In genomic region chrX:39850630-39851152, GRCh38 we compare ENCODE assay signal across 10 cellular contexts.
DNase-seq lines count a peak whose midpoint lies in the region; ATAC-seq and TF ChIP-seq lines count a peak whose summit lies in the region.
"Had no signal": no experiment of that assay in that cellular context is flagged by ENCODE, and none has a peak within 500 bp of the region (broad histone marks: within the 10 kb centered on the region; RNA-seq: fewer than 3 reads in every experiment).

No MANE protein-coding gene starts in this region.

- ATAC-seq in stimulated activated naive CD8-positive, alpha-beta T cell treated with anti-CD3 and anti-CD28 coated beads, Interleukin-15, amount 100 ng/mL, for 72 hours, result no peak
- ATAC-seq in stimulated activated naive CD8-positive, alpha-beta T cell treated with anti-CD3 and anti-CD28 coated beads, Interleukin-15, Interleukin-2, amounts not matched to agents 100 U/mL and 50 U/mL, for 24 hours, result no peak
- ATAC-seq in GM21423 (IDR thresholded peaks at IDR 0.05; ENCODE audit: unreplicated experiment), result no peak
- no peak for ATAC-seq in GM19035 (IDR thresholded peaks at IDR 0.05; ENCODE audit: unreplicated experiment)

- H3K4me1 Mint-ChIP-seq in stimulated activated naive CD8-positive, alpha-beta T cell treated with anti-CD3 and anti-CD28 coated beads, Interleukin-15, amount 100 ng/mL, for 72 hours, result peaks cover 51% of the 10 kb centered on the region

- no peak overlapping the region for H3K27ac Mint-ChIP-seq in stimulated activated naive CD8-positive, alpha-beta T cell treated with anti-CD3 and anti-CD28 coated beads, Interleukin-15, amount 100 ng/mL, for 72 hours

- DNase-seq in stimulated activated naive CD8-positive, alpha-beta T cell treated with anti-CD3 and anti-CD28 coated beads, Interleukin-15, amount 100 ng/mL, for 72 hours, result peak in 1 of 2 donors; percentile 47
- no peak for DNase-seq in stimulated activated naive CD8-positive, alpha-beta T cell treated with anti-CD3 and anti-CD28 coated beads, Interleukin-15, Interleukin-2, amounts not matched to agents 100 U/mL and 50 U/mL, for 24 hours
- peak; percentile 81 for DNase-seq in NCI-H2171 (lab: John Stamatoyannopoulos, UW)
- DNase-seq in astrocyte of the spinal cord (ENCODE audit: low read depth, low spot score), result peak; percentile 54
- peak; percentile 8 for DNase-seq in superior temporal gyrus (ENCODE audit: extremely low spot score)
- no peak for DNase-seq in cardiac septum (ENCODE audit: low spot score)
- DNase-seq: spleen, testis had no signal

- H3K9me3 Mint-ChIP-seq in stimulated activated naive CD8-positive, alpha-beta T cell treated with anti-CD3 and anti-CD28 coated beads, Interleukin-15, amount 100 ng/mL, for 72 hours, result peaks cover 0 to 5% of the 10 kb centered on the region in 2 donors

- peak overlapping the region; percentile 15 to 33 for H3K4me3 Mint-ChIP-seq in stimulated activated naive CD8-positive, alpha-beta T cell treated with anti-CD3 and anti-CD28 coated beads, Interleukin-15, amount 100 ng/mL, for 72 hours

- TF ChIP-seq CTCF in astrocyte of the spinal cord (IDR thresholded peaks at IDR 0.05; ENCODE audit: low read depth, low read length), result no peak

- intact Hi-C loops in cardiac septum (cut with DNase I), result no loop called here

- no peak overlapping the region for H3K4me3 ChIP-seq in astrocyte of the spinal cord (ENCODE audit: low read depth, low read length)
- H3K4me3 ChIP-seq: spleen, testis had no signal

- no peaks in the 10 kb centered on the region for H3K27me3 Mint-ChIP-seq in stimulated activated naive CD8-positive, alpha-beta T cell treated with anti-CD3 and anti-CD28 coated beads, Interleukin-15, amount 100 ng/mL, for 72 hours

- in situ Hi-C loops in astrocyte of the spinal cord (cut with HindIII; ENCODE audit: low sequenced_read_pairs), result no loop called here

Comparison
In these comparisons a context has a peak if more than half of its experiments do, and no peak if none do; other contexts are left out.
1. DNase-seq: peak in NCI-H2171 (single experiment), astrocyte of the spinal cord (single experiment) and superior temporal gyrus (single experiment); none in stimulated activated naive CD8-positive, alpha-beta T cell treated with anti-CD3 and anti-CD28 coated beads, Interleukin-15, Interleukin-2, amounts not matched to agents 100 U/mL and 50 U/mL, for 24 hours (single experiment) and cardiac septum (single experiment).